ENCODE assay signal across 9 cellular contexts in the genomic region with DNA sequence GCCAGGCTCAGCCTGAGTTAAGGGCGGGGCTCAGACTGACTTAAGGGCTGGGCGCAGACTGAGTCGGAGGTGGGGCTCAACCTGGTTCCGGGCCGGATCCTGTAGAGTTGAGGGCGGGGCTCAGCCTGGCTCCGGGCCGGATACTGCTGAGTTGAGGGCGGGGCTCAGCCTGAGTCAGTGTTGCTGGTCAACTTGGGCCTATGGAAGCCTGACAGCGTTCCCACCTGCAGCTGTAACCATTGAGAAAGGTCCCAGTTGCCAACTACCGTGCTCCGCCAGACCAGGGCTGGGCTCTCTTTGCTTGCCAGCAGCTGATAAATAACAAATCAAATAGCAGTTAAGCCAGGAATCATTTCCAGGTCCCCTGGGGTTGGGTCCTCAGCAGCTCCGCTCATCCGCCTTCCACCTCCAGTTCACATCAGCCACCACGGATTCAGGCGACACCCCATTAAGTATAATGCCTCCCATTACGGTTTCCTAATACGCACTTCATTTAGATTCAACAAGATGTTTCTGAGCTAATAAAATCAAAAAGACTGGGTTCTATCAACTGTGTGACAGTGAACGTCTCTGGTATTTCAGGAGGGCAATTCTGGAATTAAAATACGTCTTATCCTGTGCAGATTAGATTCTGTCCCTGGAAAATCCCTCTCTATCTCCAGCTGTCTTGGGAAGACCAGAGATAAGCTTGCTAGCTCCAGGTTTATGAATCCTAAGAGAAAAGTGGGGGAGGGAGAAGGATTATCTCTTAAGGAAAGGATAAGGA. TPM values are rescaled to one million over a fixed set of nuclear protein-coding genes. Genes with fewer than 3 reads are reported as not detected.
DNase-seq lines count a peak whose midpoint lies in the region; ATAC-seq and TF ChIP-seq lines count a peak whose summit lies in the region.
"Had no signal": no experiment of that assay in that cellular context is flagged by ENCODE, and none has a peak within 500 bp of the region (broad histone marks: within the 10 kb centered on the region; RNA-seq: fewer than 3 reads in every experiment).

No MANE protein-coding gene starts in this region.

- TF ChIP-seq CTCF in SK-N-SH (IDR thresholded peaks at IDR 0.05) = no peak
- no peak for TF ChIP-seq CTCF in RWPE2 (IDR thresholded peaks at IDR 0.05; ENCODE audit: poor library complexity, severe bottlenecking)
- no peak for TF ChIP-seq CTCF in stomach (IDR thresholded peaks at IDR 0.05)

- 56% methylated on average over 16 of the region's 20 CpGs for WGBS in SK-N-SH (ENCODE audit: low lambda C conversion rate)
- 50% methylated on average over 20 of the region's 20 CpGs for WGBS in right cardiac atrium
- 27 to 43% (median 32%) methylated on average over 20 of the region's 20 CpGs for WGBS in stomach, 5 donors

- peaks cover 0 to 34% of the 10 kb centered on the region in 2 experiments; a peak in 1 of 4 replicates for H3K4me1 ChIP-seq in SK-N-SH (ENCODE audit: control insufficient read depth in 1 of 2, insufficient read depth in 2 of 2, low read depth in 1 of 2, low read length in 1 of 2)
- no peaks in the 10 kb centered on the region for H3K4me1 ChIP-seq in RWPE2 (ENCODE audit: insufficient read depth, poor library complexity, severe bottlenecking)
- H3K4me1 ChIP-seq in right cardiac atrium (ENCODE audit: control insufficient read depth, insufficient read depth, low read length) = peaks cover 6% of the 10 kb centered on the region
- peaks cover 9 to 23% (median 13%) of the 10 kb centered on the region in 4 donors for H3K4me1 ChIP-seq in stomach

- no peaks in the 10 kb centered on the region for H3K9me2 ChIP-seq in SK-N-SH

- no peaks in the 10 kb centered on the region for H4K20me1 ChIP-seq in SK-N-SH (ENCODE audit: insufficient read depth)

- H3K27me3 ChIP-seq in SK-N-SH (ENCODE audit: insufficient read depth) = 0 out of 2 replicates have a peak, but pooled peaks cover 6% of the 10 kb centered on the region
- H3K27me3 ChIP-seq in RWPE2 (ENCODE audit: insufficient read depth, poor library complexity, severe bottlenecking) = no peaks in the 10 kb centered on the region
- no peaks in the 10 kb centered on the region for H3K27me3 ChIP-seq in right cardiac atrium (ENCODE audit: control insufficient read depth, insufficient read depth)
- H3K27me3 ChIP-seq in stomach = peaks cover 0 to 6% (median 0%) of the 10 kb centered on the region in 3 donors

- H3F3A ChIP-seq in SK-N-SH (replicated peaks; ENCODE audit: insufficient read depth) = no peaks in the 10 kb centered on the region

- ATAC-seq in SK-N-SH treated with all-trans-retinoic acid at 6 μM for 48 hours (no peak), RWPE2 (ENCODE audit: low read depth) (peak; percentile 94), right cardiac atrium (peak; percentile 78 to 96)

- H3K9ac ChIP-seq in SK-N-SH = no peak overlapping the region
- H3K9ac ChIP-seq: KMS-11 had no signal

- H3K4me3 ChIP-seq in SK-N-SH (ENCODE audit: low read depth in 2 of 2, low read length in 1 of 2) (no peak overlapping the region), RWPE2 (ENCODE audit: severe bottlenecking) (no peak overlapping the region), right cardiac atrium (ENCODE audit: low read length) (no peak overlapping the region), stomach (no peak overlapping the region)

- H3K27ac ChIP-seq in SK-N-SH (ENCODE audit: low read depth in 2 of 2, low read length in 1 of 2) (peak overlapping the region in 1 of 2 experiments; percentile 16; a peak in 1 of 4 replicates), RWPE2 (ENCODE audit: poor library complexity, severe bottlenecking) (no peak overlapping the region), right cardiac atrium (ENCODE audit: low read length) (no peak overlapping the region), stomach (peak overlapping the region; percentile 49 to 80 (median 70))
- H3K27ac ChIP-seq: KMS-11 had no signal

- H3K9me3 ChIP-seq in SK-N-SH = no peaks in the 10 kb centered on the region
- H3K9me3 ChIP-seq in RWPE2 (ENCODE audit: severe bottlenecking) = no peaks in the 10 kb centered on the region
- H3K9me3 ChIP-seq in right cardiac atrium (ENCODE audit: control insufficient read depth, low read length) = no peaks in the 10 kb centered on the region
- no peaks in the 10 kb centered on the region for H3K9me3 ChIP-seq in stomach

- DNase-seq in SK-N-SH (peak; percentile 50), RWPE2 (ENCODE audit: low spot score) (no peak), right cardiac atrium (peak; percentile 68 to 81 (median 78)), stomach (peak; percentile 94), glomerular visceral epithelial cell (ENCODE audit: extremely low spot score) (no peak)
- DNase-seq in stimulated activated CD4-positive, alpha-beta T cell treated with anti-CD3 and anti-CD28 coated beads, Interleukin-4, amount 100 ng/mL, for 24 hours = no peak
- no peak for DNase-seq in activated effector memory CD4-positive, alpha-beta T cell treated with anti-CD3 and anti-CD28 coated beads, Interleukin-2, amount 50 U/mL, for 16 hours

- TF ChIP-seq RAD21 in SK-N-SH (IDR thresholded peaks at IDR 0.05; ENCODE audit: low read length) = no peak

- POLR2A ChIA-PET in SK-N-SH (lab: Yijun Ruan, JAX) = no interaction called here

- TF ChIP-seq EP300 in SK-N-SH (IDR thresholded peaks at IDR 0.05; ENCODE audit: borderline replicate concordance in 1 of 2, low read depth in 1 of 2, low read length in 1 of 2) (no peak), stomach (IDR thresholded peaks at IDR 0.05) (no peak)

- H3K4me2 ChIP-seq in SK-N-SH = no peak overlapping the region
- H3K4me2 ChIP-seq: KMS-11 had no signal

- H3K36me3 ChIP-seq in SK-N-SH (replicated peaks in 1 of 2; ENCODE audit: control insufficient read depth in 1 of 2, insufficient read depth in 2 of 2, low read length in 1 of 2) = no peaks in the 10 kb centered on the region
- H3K36me3 ChIP-seq in RWPE2 (ENCODE audit: low read depth) = no peaks in the 10 kb centered on the region
- no peaks in the 10 kb centered on the region for H3K36me3 ChIP-seq in stomach

- intact Hi-C loops in right cardiac atrium (cut with DNase I) = no loop called here
- intact Hi-C loops in stomach (cut with DNase I; ENCODE audit: low total_unique reads) = no loop called here

- CTCF ChIA-PET in SK-N-SH (lab: Yijun Ruan, JAX) = interaction anchor here (0.8 to 10.1 kb wide), 3 partner anchors 14 to 24 kb away, joined by 3 to 91 read pairs (median 8); no protein-coding TSS in a partner anchor

- H2AFZ ChIP-seq in SK-N-SH (ENCODE audit: low read depth) = no peak overlapping the region

- no peak for TF ChIP-seq POLR2A in stomach (IDR thresholded peaks at IDR 0.05)

- no peaks in the 10 kb centered on the region for H3K79me2 ChIP-seq in SK-N-SH (ENCODE audit: insufficient read depth)

TF ChIP-seq in SK-N-SH, 30 proteins besides CTCF, POLR2A, EP300 and RAD21:
- TF ChIP-seq NRF1 (IDR thresholded peaks at IDR 0.05; ENCODE audit: low read depth, low read length) = no peak
- TF ChIP-seq GATA2 (CRISPR knock-in tag; IDR thresholded peaks at IDR 0.05) = peak; percentile 29; the same call in 1 of the 2 replicates

TF ChIP-seq in SK-N-SH treated with all-trans-retinoic acid at 6 μM for 48 hours, 23 proteins besides CTCF, POLR2A, EP300 and RAD21 (continues in another document):
- no peak for TF ChIP-seq RARB (CRISPR knock-in tag; IDR thresholded peaks at IDR 0.05)
- TF ChIP-seq, protein P1, sequence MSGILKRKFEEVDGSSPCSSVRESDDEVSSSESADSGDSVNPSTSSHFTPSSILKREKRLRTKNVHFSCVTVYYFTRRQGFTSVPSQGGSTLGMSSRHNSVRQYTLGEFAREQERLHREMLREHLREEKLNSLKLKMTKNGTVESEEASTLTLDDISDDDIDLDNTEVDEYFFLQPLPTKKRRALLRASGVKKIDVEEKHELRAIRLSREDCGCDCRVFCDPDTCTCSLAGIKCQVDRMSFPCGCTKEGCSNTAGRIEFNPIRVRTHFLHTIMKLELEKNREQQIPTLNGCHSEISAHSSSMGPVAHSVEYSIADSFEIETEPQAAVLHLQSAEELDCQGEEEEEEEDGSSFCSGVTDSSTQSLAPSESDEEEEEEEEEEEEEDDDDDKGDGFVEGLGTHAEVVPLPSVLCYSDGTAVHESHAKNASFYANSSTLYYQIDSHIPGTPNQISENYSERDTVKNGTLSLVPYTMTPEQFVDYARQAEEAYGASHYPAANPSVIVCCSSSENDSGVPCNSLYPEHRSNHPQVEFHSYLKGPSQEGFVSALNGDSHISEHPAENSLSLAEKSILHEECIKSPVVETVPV (CRISPR knock-in tag; IDR thresholded peaks at IDR 0.05) = no peak
- TF ChIP-seq OSR1 (CRISPR knock-in tag; IDR thresholded peaks at IDR 0.05) = no peak
- TF ChIP-seq PPARA (CRISPR knock-in tag; IDR thresholded peaks at IDR 0.05; ENCODE audit: borderline replicate concordance) = no peak
- no peak for TF ChIP-seq GLIS3 (CRISPR knock-in tag; IDR thresholded peaks at IDR 0.05)
- TF ChIP-seq, protein P2, sequence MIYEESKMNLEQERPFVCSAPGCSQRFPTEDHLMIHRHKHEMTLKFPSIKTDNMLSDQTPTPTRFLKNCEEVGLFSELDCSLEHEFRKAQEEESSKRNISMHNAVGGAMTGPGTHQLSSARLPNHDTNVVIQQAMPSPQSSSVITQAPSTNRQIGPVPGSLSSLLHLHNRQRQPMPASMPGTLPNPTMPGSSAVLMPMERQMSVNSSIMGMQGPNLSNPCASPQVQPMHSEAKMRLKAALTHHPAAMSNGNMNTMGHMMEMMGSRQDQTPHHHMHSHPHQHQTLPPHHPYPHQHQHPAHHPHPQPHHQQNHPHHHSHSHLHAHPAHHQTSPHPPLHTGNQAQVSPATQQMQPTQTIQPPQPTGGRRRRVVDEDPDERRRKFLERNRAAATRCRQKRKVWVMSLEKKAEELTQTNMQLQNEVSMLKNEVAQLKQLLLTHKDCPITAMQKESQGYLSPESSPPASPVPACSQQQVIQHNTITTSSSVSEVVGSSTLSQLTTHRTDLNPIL (CRISPR knock-in tag; IDR thresholded peaks at IDR 0.05; ENCODE audit: low read depth) = no peak
- TF ChIP-seq ZNF70 (CRISPR knock-in tag; IDR thresholded peaks at IDR 0.05) = no peak

RNA-seq across cellular contexts. Expression of a gene that starts 7.3 kb away (rescaled TPM):
- polyA plus RNA-seq in SK-N-SH (2012; rRNA removed) = 0.15 and 0.26 TPM in 2 replicates
- 0.12 and 0.15 TPM in 2 replicates for polyA plus RNA-seq in SK-N-SH (2012; cell fraction: cytosol; rRNA removed)
- polyA plus RNA-seq in SK-N-SH (2012; cell fraction: nucleus; rRNA removed) = 0.55 and 0.83 TPM in 2 replicates
- 10 to 100 TPM in 3 of 4 donors, 1 to 10 TPM in 1; 8.7 to 14.5 (median 13.0) TPM for total RNA-seq in right cardiac atrium
- polyA plus RNA-seq in right cardiac atrium = 9.9 TPM
- 10 to 100 TPM in 1 of 5 donors, 1 to 10 TPM in 3, under 1 TPM in 1; 0.58 to 33.8 (median 5.0) TPM for total RNA-seq in stomach
- polyA plus RNA-seq in stomach = 1 to 10 TPM; 1.5 to 2.9 (median 2.7) TPM

Comparison
In these comparisons a context has a peak if more than half of its experiments do, and no peak if none do; other contexts are left out.
1. DNase-seq: peak in SK-N-SH (single experiment), right cardiac atrium (3 of 3) and stomach (single experiment); none in RWPE2 (single experiment), glomerular visceral epithelial cell (single experiment), stimulated activated CD4-positive, alpha-beta T cell treated with anti-CD3 and anti-CD28 coated beads, Interleukin-4, amount 100 ng/mL, for 24 hours (single experiment) and activated effector memory CD4-positive, alpha-beta T cell treated with anti-CD3 and anti-CD28 coated beads, Interleukin-2, amount 50 U/mL, for 16 hours (single experiment).
2. H3K27ac ChIP-seq: peak in stomach (5 of 5); none in RWPE2 (single experiment) and right cardiac atrium (single experiment).